In the genomic region with DNA sequence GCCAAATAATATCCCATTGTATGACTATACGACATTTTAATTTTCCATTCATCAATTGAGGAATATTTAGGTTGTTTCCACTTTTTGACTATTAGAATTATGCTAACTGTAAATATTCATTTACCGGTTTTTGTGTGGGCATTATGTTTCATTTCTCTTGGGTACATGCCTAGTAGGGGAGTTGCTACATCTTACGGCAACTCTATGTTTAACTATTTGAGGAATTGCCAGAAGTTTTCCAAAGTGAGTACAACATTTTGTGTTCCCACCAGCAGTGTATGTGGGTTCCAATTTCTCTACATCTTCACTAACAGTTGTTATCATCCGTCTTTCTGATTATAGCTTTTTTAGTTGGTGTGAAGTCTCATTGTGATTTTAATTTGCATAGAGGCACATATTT, we compare ENCODE assay signal across 13 cellular contexts. TPM values are rescaled to one million over a fixed set of nuclear protein-coding genes. Genes with fewer than 3 reads are reported as not detected.
DNase-seq lines count a peak whose midpoint lies in the region; ATAC-seq, FAIRE-seq and TF ChIP-seq lines count a peak whose summit lies in the region.
"Had no signal": no experiment of that assay in that cellular context is flagged by ENCODE, and none has a peak within 500 bp of the region (broad histone marks: within the 10 kb centered on the region; RNA-seq: fewer than 3 reads in every experiment).

No MANE protein-coding gene starts in this region.

- H3K4me2 ChIP-seq in astrocyte (ENCODE audit: low read length): no peak overlapping the region

- H3K4me1 Mint-ChIP-seq in HFFc6 (ENCODE audit: low read depth) (peaks cover 37% of the 10 kb centered on the region), astrocyte (ENCODE audit: low read depth, unreplicated experiment) (peaks cover 8% of the 10 kb centered on the region), mesothelial cell of epicardium (peaks cover 23% of the 10 kb centered on the region)

- peak overlapping the region; percentile 88 for H3K27ac Mint-ChIP-seq in HFFc6
- peak overlapping the region; percentile 87 for H3K27ac Mint-ChIP-seq in astrocyte (ENCODE audit: unreplicated experiment)
- peak overlapping the region; percentile 48 for H3K27ac Mint-ChIP-seq in mesothelial cell of epicardium

- no peak overlapping the region for H3K9ac ChIP-seq in astrocyte (ENCODE audit: low read length)

- ATAC-seq in GM18868 (IDR thresholded peaks at IDR 0.05; ENCODE audit: unreplicated experiment) (no peak), HG03097 (IDR thresholded peaks at IDR 0.05; ENCODE audit: low FRiP score, unreplicated experiment) (no peak)

- DNase-seq in HFFc6 (no peak), astrocyte (ENCODE audit: low read depth) (no peak), mesothelial cell of epicardium (ENCODE audit: low spot score in 2 of 2, unreplicated experiment in 2 of 2) (no peak), GM19238 (ENCODE audit: insufficient read length, low spot score) (no peak)
- no peak for DNase-seq in activated CD4-positive, alpha-beta T cell treated with anti-CD3 and anti-CD28 coated beads for 48 hours
- DNase-seq: DMS 273 treated with DMSO at 0.1 percent for 48 hours, MV-4-11, NCI-H82 had no signal

- FAIRE-seq in astrocyte (lab: Jason Lieb, UNC): no peak
- FAIRE-seq: frontal cortex had no signal

- no peaks in the 10 kb centered on the region for H3K9me3 ChIP-seq in astrocyte (ENCODE audit: insufficient read depth, low read depth, low read length)
- H3K9me3 ChIP-seq: tibial nerve had no signal

- H3K4me1 ChIP-seq in ACC112 (ENCODE audit: control insufficient read depth, insufficient read depth, low read length, unreplicated experiment) (peaks cover 18% of the 10 kb centered on the region), astrocyte (ENCODE audit: insufficient read depth, low read length) (peaks cover 6% of the 10 kb centered on the region)

- H3K9me3 Mint-ChIP-seq in HFFc6 (no peaks in the 10 kb centered on the region), astrocyte (ENCODE audit: unreplicated experiment) (no peaks in the 10 kb centered on the region), mesothelial cell of epicardium (peaks cover 9% of the 10 kb centered on the region)

- TF ChIP-seq CTCF in HFFc6 (IDR thresholded peaks at IDR 0.05) (no peak), astrocyte (IDR thresholded peaks at IDR 0.05; ENCODE audit: insufficient read depth, low read depth, low read length) (no peak), mesothelial cell of epicardium (IDR thresholded peaks at IDR 0.05; ENCODE audit: unreplicated experiment) (no peak)

- peaks cover 20% of the 10 kb centered on the region for H4K20me1 ChIP-seq in astrocyte (ENCODE audit: insufficient read depth, low read length)

- peak overlapping the region; percentile 99 for H3K4me3 ChIP-seq in ACC112 (ENCODE audit: low read depth, low read length)
- H3K4me3 ChIP-seq in astrocyte (ENCODE audit: insufficient read depth, low read depth, low read length): no peak overlapping the region

- peak overlapping the region; percentile 97 for H2AFZ ChIP-seq in ACC112 (ENCODE audit: low read length, unreplicated experiment)
- H2AFZ ChIP-seq in astrocyte (ENCODE audit: low read depth, low read length): no peak overlapping the region

- H3K27me3 ChIP-seq in ACC112 (ENCODE audit: insufficient read depth, low read length) (no peaks in the 10 kb centered on the region), astrocyte (ENCODE audit: insufficient read depth, low read length) (no peaks in the 10 kb centered on the region)
- H3K27me3 ChIP-seq: tibial nerve had no signal

- H3K36me3 ChIP-seq in ACC112 (ENCODE audit: insufficient read depth, low read length) (no peaks in the 10 kb centered on the region), astrocyte (ENCODE audit: insufficient read depth, low read length) (no peaks in the 10 kb centered on the region)

- H3K4me3 Mint-ChIP-seq in HFFc6 (peak overlapping the region; percentile 95), astrocyte (ENCODE audit: unreplicated experiment) (peak overlapping the region; percentile 95), mesothelial cell of epicardium (peak overlapping the region; percentile 86)

- H3K27me3 Mint-ChIP-seq in HFFc6 (ENCODE audit: insufficient read depth) (0 out of 2 replicates have a peak, but pooled peaks cover 1% of the 10 kb centered on the region), astrocyte (ENCODE audit: low read depth, unreplicated experiment) (no peaks in the 10 kb centered on the region), mesothelial cell of epicardium (ENCODE audit: low read depth) (no peaks in the 10 kb centered on the region)

- H3K79me2 ChIP-seq in ACC112 (ENCODE audit: control insufficient read depth, insufficient read depth, low read length, unreplicated experiment): peaks cover 47% of the 10 kb centered on the region
- H3K79me2 ChIP-seq in astrocyte (ENCODE audit: insufficient read depth, low read length): peaks cover 34% of the 10 kb centered on the region

- H3K27ac ChIP-seq in ACC112 (ENCODE audit: low read depth, low read length) (peak overlapping the region; percentile 92), astrocyte (ENCODE audit: low read depth, low read length) (no peak overlapping the region)

- H3K36me3 Mint-ChIP-seq in HFFc6 (ENCODE audit: low read depth): peaks cover 12% of the 10 kb centered on the region
- H3K36me3 Mint-ChIP-seq in astrocyte (ENCODE audit: low read depth, unreplicated experiment): peaks cover 4% of the 10 kb centered on the region
- H3K36me3 Mint-ChIP-seq in mesothelial cell of epicardium: peaks cover 4% of the 10 kb centered on the region

RNA-seq across cellular contexts. Expression of a gene that starts 1.6 kb away (rescaled TPM):
- 10 to 100 TPM; 46.7 to 69.4 (median 57.1) TPM for total RNA-seq in HFFc6 (2021; fragmentation: NEBNext Ultra II Directional; extraction: Animal tissue kit (Norgen Biotek cat#: 25700))
- total RNA-seq in astrocyte (43.7 and 47.4 TPM in 2 replicates), mesothelial cell of epicardium (47.0 to 52.8 TPM (median 52.3 TPM) in 3 replicates)

RNA-seq across cellular contexts. Expression of a gene that starts 49.0 kb away (rescaled TPM):
- 1 to 10 TPM in 2 of 6 experiments, under 1 TPM in 4; 0.17 to 1.1 (median 0.95) TPM for total RNA-seq in HFFc6 (2021; fragmentation: NEBNext Ultra II Directional; extraction: Animal tissue kit (Norgen Biotek cat#: 25700))
- total RNA-seq in astrocyte (1.0 and 1.7 TPM in 2 replicates), mesothelial cell of epicardium (8.4 to 9.3 TPM (median 8.5 TPM) in 3 replicates)

RNA-seq across cellular contexts. Expression of a gene that starts 53.7 kb away (rescaled TPM):
- 10 to 100 TPM; 55.5 to 69.3 (median 60.1) TPM for total RNA-seq in HFFc6 (2021; fragmentation: NEBNext Ultra II Directional; extraction: Animal tissue kit (Norgen Biotek cat#: 25700))
- total RNA-seq in astrocyte (59.2 and 65.5 TPM in 2 replicates), mesothelial cell of epicardium (41.4 to 43.8 TPM (median 43.3 TPM) in 3 replicates)
